In genomic region chr1:31714442-31715096, GRCh38 we compare ENCODE assay signal across 8 cellular contexts. TPM values are rescaled to one million over a fixed set of nuclear protein-coding genes. Genes with fewer than 3 reads are reported as not detected.
A peak's percentile ranks its signal among the peaks of the same experiment; 100 is the strongest.
DNase-seq lines count a peak whose midpoint lies in the region; ATAC-seq and TF ChIP-seq lines count a peak whose summit lies in the region.

No MANE protein-coding gene starts in this region.

- peak overlapping the region; percentile 80 for H3K9ac ChIP-seq in NT2/D1 (ENCODE audit: insufficient read length, low read depth)

- H3K36me3 ChIP-seq in NT2/D1 (ENCODE audit: insufficient read depth, insufficient read length, low read length), result no peaks in the 10 kb centered on the region
- no peaks in the 10 kb centered on the region for H3K36me3 ChIP-seq in ascending aorta

- ATAC-seq in HG03571 (IDR thresholded peaks at IDR 0.05; ENCODE audit: unreplicated experiment) (no peak), GM21786 (IDR thresholded peaks at IDR 0.05; ENCODE audit: unreplicated experiment) (no peak)

- intact Hi-C loops in ascending aorta (cut with DNase I), result loop anchor here (1.0 to 5.0 kb wide), 8 partner anchors 13 to 348 kb away; partner anchors contain the start of gene PEF1

- H3K9me3 ChIP-seq in NT2/D1 (ENCODE audit: insufficient read depth, low read length) (no peaks in the 10 kb centered on the region), ascending aorta (no peaks in the 10 kb centered on the region)

- H3K4me1 ChIP-seq in NT2/D1 (ENCODE audit: insufficient read depth, insufficient read length), result peaks cover 36% of the 10 kb centered on the region
- peaks cover 17 to 39% of the 10 kb centered on the region in 2 donors for H3K4me1 ChIP-seq in ascending aorta

- peak; percentile 71 for TF ChIP-seq CTCF in GM12874 (IDR thresholded peaks at IDR 0.05; ENCODE audit: insufficient read depth, low read depth, low read length)
- TF ChIP-seq CTCF in ascending aorta (IDR thresholded peaks at IDR 0.05), result peak in 2 of 3 experiments; percentile 37 to 41

- H3K4me3 ChIP-seq in NT2/D1 (ENCODE audit: insufficient read length, low read depth), result peak overlapping the region; percentile 66
- H3K4me3 ChIP-seq in ascending aorta, result peak overlapping the region; percentile 46 to 64

- peak overlapping the region; percentile 96 for H3K27ac ChIP-seq in ascending aorta

- DNase-seq in NT2/D1 (ENCODE audit: low read depth, low spot score) (peak; percentile 74), ascending aorta (ENCODE audit: low spot score in 2 of 2) (peak; percentile 62 to 95), hepatic stellate cell (ENCODE audit: low spot score) (peak; percentile 82), retina (peak; percentile 79)
- no peak for DNase-seq in activated CD4-positive, CD25-positive, alpha-beta regulatory T cell (lab: John Stamatoyannopoulos, UW)

- H3K27me3 ChIP-seq in NT2/D1 (ENCODE audit: insufficient read depth, insufficient read length), result no peaks in the 10 kb centered on the region
- H3K27me3 ChIP-seq in ascending aorta, result no peaks in the 10 kb centered on the region

RNA-seq across cellular contexts. Expression of gene COL16A1, which starts 10.8 kb away (rescaled TPM):
- 339 TPM for total RNA-seq in ascending aorta

RNA-seq across cellular contexts. Expression of gene ADGRB2, which starts 49.6 kb away (rescaled TPM):
- total RNA-seq in ascending aorta, result 1.9 TPM

Comparison
In these comparisons a context has a peak if more than half of its experiments do, and no peak if none do; other contexts are left out.
1. DNase-seq: peak in NT2/D1 (single experiment), ascending aorta (2 of 2), hepatic stellate cell (single experiment) and retina (single experiment); none in activated CD4-positive, CD25-positive, alpha-beta regulatory T cell (0 of 4).